ENCODE assay signal across 8 cellular contexts in the genomic region with DNA sequence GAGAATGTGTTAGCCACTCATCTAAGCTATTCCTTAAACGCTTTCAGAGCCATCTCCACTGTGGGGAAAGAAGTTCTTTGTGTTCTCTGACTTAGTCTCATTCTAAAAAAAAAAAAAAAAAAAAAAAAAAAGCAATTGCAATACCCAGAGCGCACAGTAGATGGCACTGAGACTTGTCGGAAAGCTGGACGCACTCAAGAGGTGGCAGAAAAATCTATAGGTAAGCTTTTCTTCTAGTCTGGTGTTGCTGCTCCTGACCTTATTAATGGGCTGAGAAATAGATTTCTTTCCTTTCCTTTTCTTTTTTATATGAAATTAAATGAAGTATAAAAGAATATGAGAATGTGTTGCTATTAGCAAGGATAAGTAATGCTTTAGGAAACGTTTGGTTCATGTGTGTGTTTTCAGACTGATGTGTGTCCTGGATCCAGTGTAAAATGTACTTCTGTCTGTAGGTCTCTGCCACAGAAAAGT. TPM values are rescaled to one million over a fixed set of nuclear protein-coding genes. Genes with fewer than 3 reads are reported as not detected.
DNase-seq lines count a peak whose midpoint lies in the region; ATAC-seq and TF ChIP-seq lines count a peak whose summit lies in the region.

No MANE protein-coding gene starts in this region.

- H3K36me3 ChIP-seq in SU-DHL-6 (ENCODE audit: low read length) (no peaks in the 10 kb centered on the region), parathyroid adenoma (ENCODE audit: control insufficient read depth, insufficient read depth, low read length) (no peaks in the 10 kb centered on the region)

- H3K9ac ChIP-seq in SU-DHL-6 (ENCODE audit: low read length) (no peak overlapping the region), parathyroid adenoma (no peak overlapping the region)

- no peak overlapping the region for H3K4me3 ChIP-seq in SU-DHL-6 (ENCODE audit: insufficient read depth, low read length, poor library complexity, severe bottlenecking)
- H3K4me3 ChIP-seq in fibroblast of pulmonary artery (replicated peaks; ENCODE audit: low read depth, low read length), result no peak overlapping the region
- no peak overlapping the region for H3K4me3 ChIP-seq in parathyroid adenoma (ENCODE audit: low read depth, low read length)

- H3K4me2 ChIP-seq in SU-DHL-6 (ENCODE audit: low read depth, low read length, poor library complexity, severe bottlenecking) (no peak overlapping the region), parathyroid adenoma (ENCODE audit: low read length) (no peak overlapping the region)

- H3F3A ChIP-seq in SU-DHL-6 (ENCODE audit: insufficient read depth), result no peaks in the 10 kb centered on the region

- H3K9me2 ChIP-seq in SU-DHL-6 (replicated peaks; ENCODE audit: insufficient read depth, low read length), result no peaks in the 10 kb centered on the region

- no peak for DNase-seq in Right ventricle myocardium superior
- no peak for DNase-seq in Right ventricle myocardium inferior (ENCODE audit: missing footprints)
- peak; percentile 51 for DNase-seq in LHCN-M2 (ENCODE audit: low read depth)
- DNase-seq in fibroblast of pulmonary artery (ENCODE audit: low read depth), result peak; percentile 63

- no peaks in the 10 kb centered on the region for H3K79me2 ChIP-seq in SU-DHL-6 (ENCODE audit: insufficient read depth, low read length)
- no peaks in the 10 kb centered on the region for H3K79me2 ChIP-seq in parathyroid adenoma

- ATAC-seq in Right ventricle myocardium superior (ENCODE audit: poor library complexity), result peak; percentile 54
- ATAC-seq in Right ventricle myocardium inferior, result no peak
- no peak for ATAC-seq in HG02981 (IDR thresholded peaks at IDR 0.05; ENCODE audit: unreplicated experiment)
- ATAC-seq in GM19463 (IDR thresholded peaks at IDR 0.05; ENCODE audit: unreplicated experiment), result no peak

- no peaks in the 10 kb centered on the region for H3K4me1 ChIP-seq in parathyroid adenoma

- no peak overlapping the region for H3K27ac ChIP-seq in SU-DHL-6 (ENCODE audit: low read depth, low read length)
- no peak overlapping the region for H3K27ac ChIP-seq in parathyroid adenoma

- H2AFZ ChIP-seq in SU-DHL-6 (ENCODE audit: low read depth, low read length, severe bottlenecking) (no peak overlapping the region), parathyroid adenoma (no peak overlapping the region)

- no peaks in the 10 kb centered on the region for H3K27me3 ChIP-seq in SU-DHL-6 (ENCODE audit: low read length)
- no peaks in the 10 kb centered on the region for H3K27me3 ChIP-seq in parathyroid adenoma (ENCODE audit: control insufficient read depth, insufficient read depth, low read length)

- H3K9me3 ChIP-seq in SU-DHL-6 (ENCODE audit: insufficient read depth, low read length) (peaks cover 4% of the 10 kb centered on the region; the same call in 1 of the 2 replicates), parathyroid adenoma (ENCODE audit: control insufficient read depth, low read length) (no peaks in the 10 kb centered on the region)

- intact Hi-C loops in Right ventricle myocardium superior (cut with DNase I), result loop anchor here (5.0 kb wide), 1 partner anchor 290 kb away; no protein-coding TSS in a partner anchor
- intact Hi-C loops in Right ventricle myocardium inferior (cut with DNase I), result loop anchor here (5.0 to 10.0 kb wide), 2 partner anchors 505 to 727 kb away; partner anchors contain the start of gene IL17D

- TF ChIP-seq CTCF in SU-DHL-6 (IDR thresholded peaks at IDR 0.05; ENCODE audit: insufficient read depth, low read length, poor library complexity, severe bottlenecking) (peak; percentile 74), fibroblast of pulmonary artery (IDR thresholded peaks at IDR 0.05; ENCODE audit: low read length, missing control alignments) (peak; percentile 83), parathyroid adenoma (IDR thresholded peaks at IDR 0.05) (peak; percentile 46)

- no peaks in the 10 kb centered on the region for H4K20me1 ChIP-seq in SU-DHL-6 (ENCODE audit: low read depth, low read length)

RNA-seq across cellular contexts. Expression of gene GJB2, which starts 4.7 kb away (rescaled TPM):
- 0.38 TPM for total RNA-seq in Right ventricle myocardium superior
- total RNA-seq in Right ventricle myocardium inferior, result 0.46 TPM
- total RNA-seq in LHCN-M2 (2014; rRNA removed), result 0.11 and 0.64 TPM in 2 replicates
- 0.05 TPM for polyA plus RNA-seq in LHCN-M2 (2012)

RNA-seq across cellular contexts. Expression of gene GJB6, which starts 34.7 kb away (rescaled TPM):
- not detected for total RNA-seq in Right ventricle myocardium superior
- not detected for total RNA-seq in Right ventricle myocardium inferior
- total RNA-seq in LHCN-M2 (2014; rRNA removed), result not detected in 2 replicates
- not detected for polyA plus RNA-seq in LHCN-M2 (2012)

RNA-seq across cellular contexts. Expression of gene GJA3, which starts 36.5 kb away (rescaled TPM):
- total RNA-seq in Right ventricle myocardium superior, result 13.9 TPM
- total RNA-seq in Right ventricle myocardium inferior, result 17.9 TPM
- total RNA-seq in LHCN-M2 (2014; rRNA removed), result 0.40 and 0.51 TPM in 2 replicates
- 0.10 TPM for polyA plus RNA-seq in LHCN-M2 (2012)

Comparison
In these comparisons a context has a peak if more than half of its experiments do, and no peak if none do; other contexts are left out.
1. DNase-seq: peak in LHCN-M2 (single experiment) and fibroblast of pulmonary artery (single experiment); none in Right ventricle myocardium superior (single experiment) and Right ventricle myocardium inferior (single experiment).
2. Peak in every context shown above with its lines, with median percentiles within 50 percentile points of each other: CTCF ChIP-seq.